In the genomic region with DNA sequence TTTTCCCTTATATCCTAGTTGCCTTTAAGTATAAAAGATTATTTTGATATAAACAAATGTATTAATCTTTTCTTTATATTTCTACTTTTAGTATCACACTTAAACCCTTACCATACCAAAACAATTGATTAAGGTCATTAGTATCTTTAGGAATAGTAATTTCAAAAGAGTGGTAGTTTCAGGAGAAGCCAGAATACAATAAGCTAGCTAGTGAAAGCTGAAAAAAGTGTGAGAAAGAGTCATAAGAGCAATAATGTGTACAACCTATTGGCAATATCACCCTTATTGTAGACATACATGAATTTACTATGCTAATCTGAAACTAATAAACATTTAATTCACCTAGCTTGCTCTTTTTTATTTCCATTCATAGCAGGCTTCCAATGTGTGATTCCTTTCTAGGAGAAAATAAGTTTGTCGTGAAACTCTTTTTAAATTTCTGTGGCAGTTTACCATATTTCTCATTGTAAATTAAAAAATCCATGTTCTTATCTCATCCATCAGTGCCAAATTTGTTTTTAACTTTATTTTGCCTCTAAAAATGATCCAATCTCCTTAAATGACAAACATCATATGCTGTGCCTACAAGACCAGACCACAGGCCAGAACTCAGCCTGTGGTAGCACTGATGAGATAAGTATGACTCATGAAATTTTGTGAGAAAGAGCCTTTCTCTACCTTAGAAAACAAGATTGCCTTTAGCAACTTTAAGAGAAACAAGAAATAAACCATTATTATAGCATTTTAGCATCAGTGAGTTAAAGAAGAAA, we compare ENCODE assay signal across 8 cellular contexts. TPM values are rescaled to one million over a fixed set of nuclear protein-coding genes. Genes with fewer than 3 reads are reported as not detected.
A peak's percentile ranks its signal among the peaks of the same experiment; 100 is the strongest.
DNase-seq lines count a peak whose midpoint lies in the region; ATAC-seq and TF ChIP-seq lines count a peak whose summit lies in the region.

No MANE protein-coding gene starts in this region.

- no peak for TF ChIP-seq CTCF in RWPE2 (IDR thresholded peaks at IDR 0.05; ENCODE audit: poor library complexity, severe bottlenecking)

- no peaks in the 10 kb centered on the region for H3K27me3 ChIP-seq in RWPE2 (ENCODE audit: insufficient read depth, poor library complexity, severe bottlenecking)

- peaks cover 13% of the 10 kb centered on the region for H3K4me1 ChIP-seq in RWPE2 (ENCODE audit: insufficient read depth, poor library complexity, severe bottlenecking)

- no peak for DNase-seq in RWPE2 (ENCODE audit: low spot score)
- no peak for DNase-seq in left ventricle myocardium superior
- DNase-seq in NCI-H2227 treated with DMSO at 0.1 percent for 48 hours (lab: John Stamatoyannopoulos, UW) = no peak
- DNase-seq in stimulated activated CD4-positive, alpha-beta T cell treated with anti-CD3 and anti-CD28 coated beads, Interleukin-2, amount 100 ng/mL, for 24 hours = no peak
- DNase-seq in activated CD4-positive, alpha-beta T cell treated with anti-CD3 and anti-CD28 coated beads for 1 hour = no peak

- no peak overlapping the region for H3K27ac ChIP-seq in RWPE2 (ENCODE audit: poor library complexity, severe bottlenecking)

- peaks cover 33% of the 10 kb centered on the region for H3K36me3 ChIP-seq in RWPE2 (ENCODE audit: low read depth)

- intact Hi-C loops in left ventricle myocardium superior (cut with micrococcal nuclease) = no loop called here

- H3K4me3 ChIP-seq in RWPE2 (ENCODE audit: severe bottlenecking) = no peak overlapping the region

- ATAC-seq in GM18517 (IDR thresholded peaks at IDR 0.05; ENCODE audit: unreplicated experiment) (peak; percentile 58), HG02571 (IDR thresholded peaks at IDR 0.05; ENCODE audit: unreplicated experiment) (peak; percentile 67), RWPE2 (ENCODE audit: low read depth) (peak; percentile 96), left ventricle myocardium superior (peak; percentile 69), HG03025 (IDR thresholded peaks at IDR 0.05; ENCODE audit: low FRiP score, unreplicated experiment) (no peak)

- no peaks in the 10 kb centered on the region for H3K9me3 ChIP-seq in RWPE2 (ENCODE audit: severe bottlenecking)

RNA-seq across cellular contexts. Expression of gene NEK1, which starts 8.1 kb away (rescaled TPM):
- 15.9 TPM for total RNA-seq in left ventricle myocardium superior

RNA-seq across cellular contexts. Expression of gene CLCN3, which starts 16.1 kb away (rescaled TPM):
- 65.9 TPM for total RNA-seq in left ventricle myocardium superior
